8 cellular contexts compared by ENCODE assay signal in genomic region chr6:31736026-31736767, GRCh38. TPM values are rescaled to one million over a fixed set of nuclear protein-coding genes. Genes with fewer than 3 reads are reported as not detected.
DNase-seq lines count a peak whose midpoint lies in the region; ATAC-seq and TF ChIP-seq lines count a peak whose summit lies in the region.

Gene CLIC1, minus strand, starts transcription at chr6:31736530. Its CDS starts 230 bp downstream, at chr6:31736300.

- H3K27me3 Mint-ChIP-seq in GM23338 (ENCODE audit: insufficient read depth, low read depth, poor library complexity) = peaks cover 33% of the 10 kb centered on the region
- H3K27me3 Mint-ChIP-seq in activated B cell treated with CpG ODN at 0.5 μM for 24 hours = no peaks in the 10 kb centered on the region

- peak within 1 kb of the TSS; percentile 91 for H3K4me2 ChIP-seq in GM23338

- H3K9me3 Mint-ChIP-seq in GM23338 (no peaks in the 10 kb centered on the region; the same call in 2 of the 3 replicates), activated B cell treated with CpG ODN at 0.5 μM for 24 hours (no peaks in the 10 kb centered on the region)

- intact Hi-C loops in activated B cell treated with CpG ODN at 0.5 μM for 24 hours (cut with micrococcal nuclease) = loop anchor here (5.0 to 10.0 kb wide), 2 partner anchors 114 to 241 kb away; partner anchors contain the start of genes MICB and PRRC2A

- peak within 1 kb of the TSS; percentile 90 for H3K4me3 ChIP-seq in BJ (ENCODE audit: low read depth, low read length)
- H3K4me3 ChIP-seq in GM23338 = peak within 1 kb of the TSS; percentile 96
- peak within 1 kb of the TSS; percentile 85 to 88 for H3K4me3 ChIP-seq in cardiac fibroblast (replicated peaks in 1 of 2; ENCODE audit: low read depth in 2 of 2, low read length in 2 of 2)

- peaks cover 55% of the 10 kb centered on the region for H3F3A ChIP-seq in GM23338 (replicated peaks; ENCODE audit: low read depth)

- TF ChIP-seq CTCF in BJ (IDR thresholded peaks at IDR 0.05; ENCODE audit: insufficient read depth, low read depth, low read length) = no peak
- no peak for TF ChIP-seq CTCF in GM23338 (conservative IDR thresholded peaks at IDR 0.05; ENCODE audit: low read depth in 2 of 2)
- no peak for TF ChIP-seq CTCF in activated B cell treated with CpG ODN at 0.5 μM for 24 hours (IDR thresholded peaks at IDR 0.05)
- TF ChIP-seq CTCF in cardiac fibroblast (IDR thresholded peaks at IDR 0.05; ENCODE audit: low read depth, low read length) = no peak

- H3K27ac Mint-ChIP-seq in GM23338 (peak within 1 kb of the TSS; percentile 43), activated B cell treated with CpG ODN at 0.5 μM for 24 hours (peak within 1 kb of the TSS; percentile 94)

- H3K36me3 Mint-ChIP-seq in GM23338 (ENCODE audit: low read depth) (peaks cover 39% of the 10 kb centered on the region), activated B cell treated with CpG ODN at 0.5 μM for 24 hours (ENCODE audit: low read depth) (peaks cover 50% of the 10 kb centered on the region)

- CTCF ChIA-PET in BJ (lab: Yijun Ruan, JAX) (interaction anchor here (1.0 to 6.5 kb wide), 4 partner anchors 11 to 55 kb away, joined by 3 to 35 read pairs (median 9); partner anchors contain the start of gene LY6G5C), activated B cell treated with CpG ODN at 0.5 μM for 24 hours (lab: Charles Lee) (interaction anchor here (0.8 to 1.8 kb wide), 5 partner anchors 34 to 94 kb away, joined by 3 to 5 read pairs (median 3); no protein-coding TSS in a partner anchor)

- ATAC-seq in GM23338 (peak; percentile 43), activated B cell treated with CpG ODN at 0.5 μM for 24 hours (ENCODE audit: low read depth) (peak; percentile 46), GM21447 (IDR thresholded peaks at IDR 0.05; ENCODE audit: unreplicated experiment) (no peak)

- H2AFZ ChIP-seq in GM23338 = peak within 1 kb of the TSS; percentile 83

- peak within 1 kb of the TSS; percentile 58; the same call in 1 of the 2 replicates for H3K27ac ChIP-seq in GM23338 (ENCODE audit: low read depth)

- peaks cover 27% of the 10 kb centered on the region for H3K79me2 ChIP-seq in GM23338 (replicated peaks; ENCODE audit: insufficient read depth)

- POLR2A ChIA-PET in BJ (lab: Charles Lee) = interaction anchor here (0.6 kb wide), 2 partner anchors 34 to 107 kb away, joined by 3 to 12 read pairs; no protein-coding TSS in a partner anchor
- POLR2A ChIA-PET in activated B cell treated with CpG ODN at 0.5 μM for 24 hours (lab: Charles Lee) = interaction anchor here (0.5 to 7.5 kb wide), 24 partner anchors 9 to 195 kb away, joined by 3 to 131 read pairs (median 6); partner anchors contain the start of genes ABHD16A, BAG6, DDAH2 and DDX39B

- peaks cover 43% of the 10 kb centered on the region for H3K4me1 ChIP-seq in GM23338 (ENCODE audit: insufficient read depth)

- H3K36me3 ChIP-seq in BJ (ENCODE audit: control insufficient read depth, insufficient read depth, low read length) (peaks cover 15% of the 10 kb centered on the region), GM23338 (ENCODE audit: insufficient read depth) (peaks cover 26% of the 10 kb centered on the region)

- peaks cover 11% of the 10 kb centered on the region; the same call in 1 of the 2 replicates for H4K20me1 ChIP-seq in GM23338 (replicated peaks; ENCODE audit: insufficient read depth)

- H3K4me1 Mint-ChIP-seq in GM23338 = peaks cover 45% of the 10 kb centered on the region
- peaks cover 74% of the 10 kb centered on the region for H3K4me1 Mint-ChIP-seq in activated B cell treated with CpG ODN at 0.5 μM for 24 hours

- H3K9me2 ChIP-seq in GM23338 (ENCODE audit: insufficient read depth) = no peaks in the 10 kb centered on the region

- H3K4me3 Mint-ChIP-seq in GM23338 (peak within 1 kb of the TSS; percentile 92), activated B cell treated with CpG ODN at 0.5 μM for 24 hours (peak within 1 kb of the TSS; percentile 92)

- H3K27me3 ChIP-seq in BJ (ENCODE audit: control insufficient read depth, insufficient read depth, low read length) (no peaks in the 10 kb centered on the region), GM23338 (ENCODE audit: insufficient read depth) (no peaks in the 10 kb centered on the region)

- peak; percentile 40 for DNase-seq in BJ (ENCODE audit: low read depth)
- DNase-seq in GM23338 (ENCODE audit: low spot score) = peak; percentile 90
- DNase-seq in NCI-H2227 (lab: John Stamatoyannopoulos, UW; ENCODE audit: unreplicated experiment) = peak; percentile 86
- DNase-seq in activated B cell treated with CpG ODN at 0.5 μM for 24 hours = peak; percentile 73
- peak; percentile 84 for DNase-seq in cardiac fibroblast (ENCODE audit: low read depth in 2 of 2)
- peak; percentile 85 for DNase-seq in iris pigment epithelial cell (ENCODE audit: low read depth)
- DNase-seq in stimulated activated CD4-positive, alpha-beta T cell treated with anti-CD3 and anti-CD28 coated beads, Interleukin-15, amount 100 ng/mL, for 1 hour (ENCODE audit: low read depth in 1 of 2, low spot score in 1 of 2) = peak; percentile 47 to 71

TF ChIP-seq in GM23338, 12 proteins besides CTCF, POLR2A, EP300 and RAD21:
- TF ChIP-seq EZH2phosphoT487 (IDR thresholded peaks at IDR 0.05; ENCODE audit: unreplicated experiment) (no peak), POLR2AphosphoS5 (IDR thresholded peaks at IDR 0.05; ENCODE audit: low read depth) (peak; percentile 87)

RNA-seq across cellular contexts. Expression of gene CLIC1, which starts in this region (rescaled TPM):
- polyA plus RNA-seq in BJ (2011; rRNA removed) (820 and 866 TPM in 2 replicates), GM23338 (2016; fragmentation: Nextera tagmentation; extraction: Ambion mirVana) (269 and 296 TPM in 2 replicates)
- 346 and 592 TPM in 2 replicates for polyA minus RNA-seq in BJ (2011; rRNA and poly(A)+ RNA removed)
- 226 and 269 TPM in 2 replicates for total RNA-seq in GM23338 (2014; rRNA removed; shearing (Covaris generic))
- 374 and 397 TPM in 2 replicates for total RNA-seq in activated B cell treated with CpG ODN at 0.5 μM for 24 hours

Comparison
In these comparisons a context has a peak if more than half of its experiments do, and no peak if none do; other contexts are left out.
1. DNase-seq: peak in every context shown above with its lines; median percentile 90 in GM23338; 86 in NCI-H2227; 85 in iris pigment epithelial cell; 84 in cardiac fibroblast; 73 in activated B cell treated with CpG ODN at 0.5 μM for 24 hours; 59 in stimulated activated CD4-positive, alpha-beta T cell treated with anti-CD3 and anti-CD28 coated beads, Interleukin-15, amount 100 ng/mL, for 1 hour; 40 in BJ.